Comparison of ENCODE assay signal across 2 cellular contexts in the genomic region with DNA sequence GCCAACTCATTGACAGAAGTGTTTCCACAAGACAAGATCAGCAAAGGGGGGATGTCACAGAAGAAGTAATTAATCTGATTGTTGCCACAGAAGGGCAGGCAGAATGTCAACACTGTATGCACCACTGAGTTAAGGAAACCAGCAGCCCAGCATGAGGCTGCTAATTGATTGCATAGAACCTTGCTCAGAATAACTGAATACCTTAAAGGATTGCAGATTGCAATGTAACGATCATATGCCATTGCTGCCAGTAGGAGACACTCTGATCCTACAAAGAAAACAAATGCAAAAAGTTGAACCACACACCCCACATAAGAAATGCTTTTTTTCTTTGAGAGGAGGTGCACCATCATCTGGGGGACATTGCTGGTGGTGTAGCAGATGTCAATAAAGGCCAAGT.
TF ChIP-seq lines count a peak whose summit lies in the region.

No MANE protein-coding gene starts in this region.

TF ChIP-seq in HepG2, 621 proteins besides CTCF, POLR2A, EP300 and RAD21:
- peak; percentile 36; the same call in 1 of the 2 replicates for TF ChIP-seq STAG1 (CRISPR knock-in tag; IDR thresholded peaks at IDR 0.05)
- TF ChIP-seq FOXA1 (IDR thresholded peaks at IDR 0.05) = no peak
- TF ChIP-seq FOXA1 (CRISPR knock-in tag; IDR thresholded peaks at IDR 0.05) = no peak

TF ChIP-seq in WTC11, 78 proteins besides CTCF, POLR2A, EP300 and RAD21:
- no peak for TF ChIP-seq RELA (CRISPR knock-in tag; IDR thresholded peaks at IDR 0.05; ENCODE audit: borderline replicate concordance)
- TF ChIP-seq, protein P1, sequence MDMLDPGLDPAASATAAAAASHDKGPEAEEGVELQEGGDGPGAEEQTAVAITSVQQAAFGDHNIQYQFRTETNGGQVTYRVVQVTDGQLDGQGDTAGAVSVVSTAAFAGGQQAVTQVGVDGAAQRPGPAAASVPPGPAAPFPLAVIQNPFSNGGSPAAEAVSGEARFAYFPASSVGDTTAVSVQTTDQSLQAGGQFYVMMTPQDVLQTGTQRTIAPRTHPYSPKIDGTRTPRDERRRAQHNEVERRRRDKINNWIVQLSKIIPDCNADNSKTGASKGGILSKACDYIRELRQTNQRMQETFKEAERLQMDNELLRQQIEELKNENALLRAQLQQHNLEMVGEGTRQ (CRISPR knock-in tag; IDR thresholded peaks at IDR 0.05) = no peak
- TF ChIP-seq, protein P2, sequence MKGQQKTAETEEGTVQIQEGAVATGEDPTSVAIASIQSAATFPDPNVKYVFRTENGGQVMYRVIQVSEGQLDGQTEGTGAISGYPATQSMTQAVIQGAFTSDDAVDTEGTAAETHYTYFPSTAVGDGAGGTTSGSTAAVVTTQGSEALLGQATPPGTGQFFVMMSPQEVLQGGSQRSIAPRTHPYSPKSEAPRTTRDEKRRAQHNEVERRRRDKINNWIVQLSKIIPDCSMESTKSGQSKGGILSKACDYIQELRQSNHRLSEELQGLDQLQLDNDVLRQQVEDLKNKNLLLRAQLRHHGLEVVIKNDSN (CRISPR knock-in tag; IDR thresholded peaks at IDR 0.05) = no peak
- TF ChIP-seq, protein P3, sequence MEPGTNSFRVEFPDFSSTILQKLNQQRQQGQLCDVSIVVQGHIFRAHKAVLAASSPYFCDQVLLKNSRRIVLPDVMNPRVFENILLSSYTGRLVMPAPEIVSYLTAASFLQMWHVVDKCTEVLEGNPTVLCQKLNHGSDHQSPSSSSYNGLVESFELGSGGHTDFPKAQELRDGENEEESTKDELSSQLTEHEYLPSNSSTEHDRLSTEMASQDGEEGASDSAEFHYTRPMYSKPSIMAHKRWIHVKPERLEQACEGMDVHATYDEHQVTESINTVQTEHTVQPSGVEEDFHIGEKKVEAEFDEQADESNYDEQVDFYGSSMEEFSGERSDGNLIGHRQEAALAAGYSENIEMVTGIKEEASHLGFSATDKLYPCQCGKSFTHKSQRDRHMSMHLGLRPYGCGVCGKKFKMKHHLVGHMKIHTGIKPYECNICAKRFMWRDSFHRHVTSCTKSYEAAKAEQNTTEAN (CRISPR knock-in tag; IDR thresholded peaks at IDR 0.05) = no peak
- TF ChIP-seq, protein P4, sequence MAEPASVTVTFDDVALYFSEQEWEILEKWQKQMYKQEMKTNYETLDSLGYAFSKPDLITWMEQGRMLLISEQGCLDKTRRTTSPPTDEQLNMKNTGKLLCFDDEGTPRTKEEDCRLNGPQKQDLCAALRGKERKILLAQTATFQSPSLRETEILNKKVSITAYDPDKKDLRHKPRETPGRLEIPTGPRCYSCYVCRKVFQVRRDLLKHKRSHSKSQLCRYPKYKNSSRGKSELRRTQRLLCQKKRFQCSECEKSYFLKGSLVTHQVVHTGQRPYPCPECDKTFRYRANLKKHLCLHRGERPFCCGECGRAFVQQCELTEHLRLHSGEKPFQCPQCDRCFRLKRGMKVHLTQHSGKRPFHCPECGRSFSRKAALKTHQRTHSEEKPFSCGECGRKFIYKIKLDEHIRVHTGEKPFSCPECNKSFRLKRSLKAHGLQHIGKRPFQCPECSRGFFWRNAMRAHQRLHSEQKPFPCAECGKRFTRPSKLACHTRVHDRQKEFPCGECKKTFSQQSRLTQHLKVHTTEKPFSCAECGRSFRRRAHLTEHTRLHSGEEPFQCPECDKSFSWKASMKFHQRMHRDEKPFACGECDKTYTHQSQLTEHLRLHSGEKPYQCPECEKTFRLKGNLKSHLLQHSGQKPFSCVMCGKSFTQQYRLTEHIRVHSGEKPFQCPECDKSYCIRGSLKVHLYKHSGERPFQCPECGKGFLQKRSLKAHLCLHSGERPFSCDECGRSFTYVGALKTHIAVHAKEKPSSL (CRISPR knock-in tag; conservative IDR thresholded peaks at IDR 0.05) = no peak
- no peak for TF ChIP-seq MXD4 (CRISPR knock-in tag; IDR thresholded peaks at IDR 0.05; ENCODE audit: borderline replicate concordance)
- TF ChIP-seq, protein P5, sequence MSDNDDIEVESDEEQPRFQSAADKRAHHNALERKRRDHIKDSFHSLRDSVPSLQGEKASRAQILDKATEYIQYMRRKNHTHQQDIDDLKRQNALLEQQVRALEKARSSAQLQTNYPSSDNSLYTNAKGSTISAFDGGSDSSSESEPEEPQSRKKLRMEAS (CRISPR knock-in tag; IDR thresholded peaks at IDR 0.05) = no peak
- TF ChIP-seq TP53 (CRISPR knock-in tag; IDR thresholded peaks at IDR 0.05) = no peak
- no peak for TF ChIP-seq ELF4 (CRISPR knock-in tag; IDR thresholded peaks at IDR 0.05; ENCODE audit: low read depth)
- TF ChIP-seq JAZF1 (CRISPR knock-in tag; IDR thresholded peaks at IDR 0.05) = no peak
- TF ChIP-seq, protein P6, sequence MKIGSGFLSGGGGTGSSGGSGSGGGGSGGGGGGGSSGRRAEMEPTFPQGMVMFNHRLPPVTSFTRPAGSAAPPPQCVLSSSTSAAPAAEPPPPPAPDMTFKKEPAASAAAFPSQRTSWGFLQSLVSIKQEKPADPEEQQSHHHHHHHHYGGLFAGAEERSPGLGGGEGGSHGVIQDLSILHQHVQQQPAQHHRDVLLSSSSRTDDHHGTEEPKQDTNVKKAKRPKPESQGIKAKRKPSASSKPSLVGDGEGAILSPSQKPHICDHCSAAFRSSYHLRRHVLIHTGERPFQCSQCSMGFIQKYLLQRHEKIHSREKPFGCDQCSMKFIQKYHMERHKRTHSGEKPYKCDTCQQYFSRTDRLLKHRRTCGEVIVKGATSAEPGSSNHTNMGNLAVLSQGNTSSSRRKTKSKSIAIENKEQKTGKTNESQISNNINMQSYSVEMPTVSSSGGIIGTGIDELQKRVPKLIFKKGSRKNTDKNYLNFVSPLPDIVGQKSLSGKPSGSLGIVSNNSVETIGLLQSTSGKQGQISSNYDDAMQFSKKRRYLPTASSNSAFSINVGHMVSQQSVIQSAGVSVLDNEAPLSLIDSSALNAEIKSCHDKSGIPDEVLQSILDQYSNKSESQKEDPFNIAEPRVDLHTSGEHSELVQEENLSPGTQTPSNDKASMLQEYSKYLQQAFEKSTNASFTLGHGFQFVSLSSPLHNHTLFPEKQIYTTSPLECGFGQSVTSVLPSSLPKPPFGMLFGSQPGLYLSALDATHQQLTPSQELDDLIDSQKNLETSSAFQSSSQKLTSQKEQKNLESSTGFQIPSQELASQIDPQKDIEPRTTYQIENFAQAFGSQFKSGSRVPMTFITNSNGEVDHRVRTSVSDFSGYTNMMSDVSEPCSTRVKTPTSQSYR (CRISPR knock-in tag; IDR thresholded peaks at IDR 0.05) = no peak
- no peak for TF ChIP-seq CREM (CRISPR knock-in tag; IDR thresholded peaks at IDR 0.05)
- TF ChIP-seq, protein P7, sequence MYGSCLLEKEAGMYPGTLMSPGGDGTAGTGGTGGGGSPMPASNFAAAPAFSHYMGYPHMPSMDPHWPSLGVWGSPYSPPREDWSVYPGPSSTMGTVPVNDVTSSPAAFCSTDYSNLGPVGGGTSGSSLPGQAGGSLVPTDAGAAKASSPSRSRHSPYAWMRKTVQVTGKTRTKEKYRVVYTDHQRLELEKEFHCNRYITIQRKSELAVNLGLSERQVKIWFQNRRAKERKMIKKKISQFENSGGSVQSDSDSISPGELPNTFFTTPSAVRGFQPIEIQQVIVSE (CRISPR knock-in tag; IDR thresholded peaks at IDR 0.05; ENCODE audit: borderline replicate concordance) = no peak
- TF ChIP-seq TCF7 (CRISPR knock-in tag; IDR thresholded peaks at IDR 0.05; ENCODE audit: low read depth) = no peak
- TF ChIP-seq, protein P8, sequence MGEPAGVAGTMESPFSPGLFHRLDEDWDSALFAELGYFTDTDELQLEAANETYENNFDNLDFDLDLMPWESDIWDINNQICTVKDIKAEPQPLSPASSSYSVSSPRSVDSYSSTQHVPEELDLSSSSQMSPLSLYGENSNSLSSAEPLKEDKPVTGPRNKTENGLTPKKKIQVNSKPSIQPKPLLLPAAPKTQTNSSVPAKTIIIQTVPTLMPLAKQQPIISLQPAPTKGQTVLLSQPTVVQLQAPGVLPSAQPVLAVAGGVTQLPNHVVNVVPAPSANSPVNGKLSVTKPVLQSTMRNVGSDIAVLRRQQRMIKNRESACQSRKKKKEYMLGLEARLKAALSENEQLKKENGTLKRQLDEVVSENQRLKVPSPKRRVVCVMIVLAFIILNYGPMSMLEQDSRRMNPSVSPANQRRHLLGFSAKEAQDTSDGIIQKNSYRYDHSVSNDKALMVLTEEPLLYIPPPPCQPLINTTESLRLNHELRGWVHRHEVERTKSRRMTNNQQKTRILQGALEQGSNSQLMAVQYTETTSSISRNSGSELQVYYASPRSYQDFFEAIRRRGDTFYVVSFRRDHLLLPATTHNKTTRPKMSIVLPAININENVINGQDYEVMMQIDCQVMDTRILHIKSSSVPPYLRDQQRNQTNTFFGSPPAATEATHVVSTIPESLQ (CRISPR knock-in tag; IDR thresholded peaks at IDR 0.05) = no peak
- no peak for TF ChIP-seq JUN (CRISPR knock-in tag; IDR thresholded peaks at IDR 0.05)
- no peak for TF ChIP-seq NFE2L1 (CRISPR knock-in tag; IDR thresholded peaks at IDR 0.05)
- TF ChIP-seq GRHL2 (CRISPR knock-in tag; IDR thresholded peaks at IDR 0.05; ENCODE audit: insufficient replicate concordance, severe bottlenecking) = no peak
- no peak for TF ChIP-seq ZNF219 (CRISPR knock-in tag; IDR thresholded peaks at IDR 0.05; ENCODE audit: borderline replicate concordance)
- TF ChIP-seq HMGA2 (CRISPR knock-in tag; IDR thresholded peaks at IDR 0.05) = no peak
TF ChIP-seq in WTC11: peak in this region for 0.
